16 cellular contexts compared by ENCODE assay signal in genomic region chr2:85744055-85744454, GRCh38. TPM values are rescaled to one million over a fixed set of nuclear protein-coding genes. Genes with fewer than 3 reads are reported as not detected.
DNase-seq lines count a peak whose midpoint lies in the region; ATAC-seq and TF ChIP-seq lines count a peak whose summit lies in the region.
"Had no signal": no experiment of that assay in that cellular context is flagged by ENCODE, and none has a peak within 500 bp of the region (broad histone marks: within the 10 kb centered on the region; RNA-seq: fewer than 3 reads in every experiment).

No MANE protein-coding gene starts in this region.

- H3K9me3 ChIP-seq in GM23248 (ENCODE audit: low read depth), result no peaks in the 10 kb centered on the region
- H3K9me3 ChIP-seq in body of pancreas, result no peaks in the 10 kb centered on the region

- no peaks in the 10 kb centered on the region for H3K79me2 ChIP-seq in GM23248 (ENCODE audit: insufficient read depth)

- peaks cover 77% of the 10 kb centered on the region for H3K4me1 Mint-ChIP-seq in nephron

- H3K9me2 ChIP-seq in GM23248 (ENCODE audit: insufficient read depth), result no peaks in the 10 kb centered on the region

- H2AFZ ChIP-seq in GM23248, result no peak overlapping the region

- no peaks in the 10 kb centered on the region for H3K36me3 Mint-ChIP-seq in nephron (ENCODE audit: low read depth)

- peak overlapping the region; percentile 75 for H3K4me2 ChIP-seq in GM23248 (ENCODE audit: unreplicated experiment)
- H3K4me2 ChIP-seq: KMS-11 had no signal

- no peaks in the 10 kb centered on the region for H3K27me3 ChIP-seq in GM23248 (replicated peaks; ENCODE audit: insufficient read depth)
- H3K27me3 ChIP-seq in body of pancreas, result no peaks in the 10 kb centered on the region

- no peaks in the 10 kb centered on the region for H3K36me3 ChIP-seq in GM23248 (ENCODE audit: low read depth)
- no peaks in the 10 kb centered on the region for H3K36me3 ChIP-seq in body of pancreas (replicated peaks in 1 of 2; ENCODE audit: insufficient read depth in 1 of 2, low read depth in 2 of 2)

- H3K4me3 Mint-ChIP-seq in nephron, result peak overlapping the region in 2 of 3 experiments; percentile 12 to 50

- H3K4me3 ChIP-seq in GM23248 (0 out of 2 replicates have a peak overlapping the region, but pooled peaks have one; percentile 54), body of pancreas (no peak overlapping the region)

- peak overlapping the region; percentile 99 for H3K9ac ChIP-seq in GM23248
- H3K9ac ChIP-seq: KMS-11 had no signal

- no peaks in the 10 kb centered on the region for H4K20me1 ChIP-seq in GM23248 (ENCODE audit: insufficient read depth)

- in situ Hi-C loops in GM23248 (cut with MboI), result no loop called here

- H3K27ac ChIP-seq in GM23248, result peak overlapping the region; percentile 100
- peak overlapping the region in 3 of 4 donors; percentile 39 to 91 (median 69) for H3K27ac ChIP-seq in body of pancreas
- peak overlapping the region; percentile 100 for H3K27ac ChIP-seq in temporal lobe (ENCODE audit: low read depth, low read length)
- H3K27ac ChIP-seq: KMS-11 had no signal

- H3F3A ChIP-seq in GM23248 (ENCODE audit: insufficient read depth), result peaks cover 64% of the 10 kb centered on the region

- TF ChIP-seq CTCF in body of pancreas (IDR thresholded peaks at IDR 0.05) (no peak), nephron (IDR thresholded peaks at IDR 0.05; ENCODE audit: unreplicated experiment in 3 of 3) (no peak)

- intact Hi-C loops in body of pancreas (cut with DNase I), result no loop called here

- peaks cover 57% of the 10 kb centered on the region for H3K4me1 ChIP-seq in GM23248 (ENCODE audit: insufficient read depth)
- H3K4me1 ChIP-seq in body of pancreas, result peaks cover 43% of the 10 kb centered on the region

- DNase-seq in GM23248 (peak; percentile 13), body of pancreas (no peak), inferior parietal cortex (ENCODE audit: extremely low spot score) (no peak)
- DNase-seq: activated CD8-positive, alpha-beta memory T cell treated with anti-CD3 and anti-CD28 coated beads for 24 hours; activated effector memory CD4-positive, alpha-beta T cell treated with anti-CD3 and anti-CD28 coated beads, Interleukin-2, amount 50 U/mL, for 16 hours; DND-41; foreskin melanocyte; NCI-H1436 treated with DMSO at 0.1 percent for 48 hours; stimulated activated CD4-positive, alpha-beta T cell treated with anti-CD3 and anti-CD28 coated beads, Interleukin-2, amount 100 ng/mL, for 48 hours had no signal

- WGBS in GM23248 (ENCODE audit: low coverage in 1 of 2, low lambda C conversion rate in 2 of 2, missing lambda C conversion rate in 2 of 2), 2 experiments, result 7 to 8% methylated on average over 4 of the region's 4 CpGs
- 57 to 72% methylated on average over 4 of the region's 4 CpGs for WGBS in body of pancreas, 2 donors

- H3K27me3 Mint-ChIP-seq in nephron (ENCODE audit: low read depth), result peaks cover 23% of the 10 kb centered on the region

- H3K9me3 Mint-ChIP-seq in nephron, result no peaks in the 10 kb centered on the region

- H3K27ac Mint-ChIP-seq in nephron, result peak overlapping the region; percentile 84 to 98 (median 96)
- H3K27ac Mint-ChIP-seq: progenitor cell of endocrine pancreas had no signal

- ATAC-seq in body of pancreas (no peak), GM18907 (IDR thresholded peaks at IDR 0.05; ENCODE audit: unreplicated experiment) (no peak), GM19463 (IDR thresholded peaks at IDR 0.05; ENCODE audit: unreplicated experiment) (no peak), HG03565 (IDR thresholded peaks at IDR 0.05; ENCODE audit: unreplicated experiment) (no peak)

- TF ChIP-seq POLR2A in body of pancreas (IDR thresholded peaks at IDR 0.05), result no peak

RNA-seq across cellular contexts. Expression of gene ATOH8, which starts 9.7 kb away (rescaled TPM):
- total RNA-seq in GM23248 (2014; rRNA removed; shearing (Covaris generic)), result 40.7 and 50.1 TPM in 2 replicates
- 12.0 and 12.7 TPM in 2 replicates for polyA plus RNA-seq in GM23248 (2016; fragmentation: Nextera tagmentation; extraction: Ambion mirVana)
- 10 to 100 TPM; 12.9 to 14.5 TPM for total RNA-seq in body of pancreas
- 1.7 TPM for total RNA-seq in temporal lobe

RNA-seq across cellular contexts. Expression of gene GNLY, which starts 49.9 kb away (rescaled TPM):
- not detected in 2 replicates for total RNA-seq in GM23248 (2014; rRNA removed; shearing (Covaris generic))
- polyA plus RNA-seq in GM23248 (2016; fragmentation: Nextera tagmentation; extraction: Ambion mirVana), result not detected in 2 replicates
- total RNA-seq in body of pancreas, result 1 to 10 TPM in 1 of 2 donors, not detected in 1; 5.6 TPM
- not detected for total RNA-seq in temporal lobe
- total RNA-seq: progenitor cell of endocrine pancreas had no signal
